ENCODE assay signal across 34 cellular contexts in the genomic region with DNA sequence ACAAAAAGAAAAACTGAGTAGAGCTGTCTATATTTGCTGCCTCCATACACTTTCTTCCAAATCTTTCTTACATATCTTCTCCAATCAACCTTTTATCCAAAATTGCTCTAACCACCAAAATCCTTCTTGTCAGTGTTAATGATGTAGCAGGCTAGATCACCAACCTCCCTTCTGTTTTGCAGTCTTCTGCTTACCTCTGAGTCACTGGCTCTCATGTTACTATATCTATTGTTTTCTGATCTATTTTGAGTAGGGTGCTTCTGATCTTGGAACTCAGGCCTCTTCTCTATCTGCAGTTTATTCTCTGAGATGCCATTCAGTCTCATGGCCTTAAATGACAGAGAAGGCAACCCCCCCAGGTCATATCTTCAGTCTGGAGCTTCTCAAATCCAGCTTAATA. TPM values are rescaled to one million over a fixed set of nuclear protein-coding genes. Genes with fewer than 3 reads are reported as not detected.
DNase-seq lines count a peak whose midpoint lies in the region; ATAC-seq, FAIRE-seq and TF ChIP-seq lines count a peak whose summit lies in the region.
"Had no signal": no experiment of that assay in that cellular context is flagged by ENCODE, and none has a peak within 500 bp of the region (broad histone marks: within the 10 kb centered on the region; RNA-seq: fewer than 3 reads in every experiment).

No MANE protein-coding gene starts in this region.

- in situ Hi-C loops in GM23248 (cut with MboI), result no loop called here

- CTCF ChIA-PET in Caco-2 (lab: Charles Lee), result no interaction called here

- no peak overlapping the region for H3K23ac ChIP-seq in trophoblast cell (ENCODE audit: low read length)

- peak; percentile 9 for FAIRE-seq in astrocyte (lab: Jason Lieb, UNC)
- FAIRE-seq: G401.6, HTR-8/SVneo had no signal

- no peak overlapping the region for H3K4me3 ChIP-seq in GM23248
- no peak overlapping the region for H3K4me3 ChIP-seq in astrocyte (ENCODE audit: insufficient read depth, low read depth, low read length)
- H3K4me3 ChIP-seq in fibroblast of villous mesenchyme (ENCODE audit: low read depth, low read length), result no peak overlapping the region
- no peak overlapping the region for H3K4me3 ChIP-seq in Caco-2 (ENCODE audit: low read depth, low read length)
- H3K4me3 ChIP-seq in trophoblast cell (ENCODE audit: low read depth, low read length), result no peak overlapping the region
- H3K4me3 ChIP-seq in colonic mucosa, result no peak overlapping the region
- H3K4me3 ChIP-seq: BLaER1, gastroesophageal sphincter, HAP-1, hepatocyte had no signal

- H2BK12ac ChIP-seq in trophoblast cell (ENCODE audit: low read length), result no peak overlapping the region

- H3K9me3 Mint-ChIP-seq in astrocyte (ENCODE audit: unreplicated experiment) (no peaks in the 10 kb centered on the region), Caco-2 (ENCODE audit: unreplicated experiment) (peaks cover 14% of the 10 kb centered on the region)
- H3K9me3 Mint-ChIP-seq: activated CD4-positive, alpha-beta T cell treated with anti-CD3 and anti-CD28 coated beads, Interleukin-2, amount 10 ng/mL, durations not matched to agents 24 days and 14 days; activated naive CD8-positive, alpha-beta T cell treated with anti-CD3 and anti-CD28 coated beads, Interleukin-2, amount 10 ng/mL, durations not matched to agents 7 days and 5 days had no signal

- 0 out of 2 replicates have a peak, but pooled peaks cover 4% of the 10 kb centered on the region for H3K4me1 ChIP-seq in GM23248 (ENCODE audit: insufficient read depth)
- no peaks in the 10 kb centered on the region for H3K4me1 ChIP-seq in astrocyte (ENCODE audit: insufficient read depth, low read length)
- peaks cover 41% of the 10 kb centered on the region for H3K4me1 ChIP-seq in Caco-2
- H3K4me1 ChIP-seq in trophoblast cell (ENCODE audit: control insufficient read depth in 1 of 2, insufficient read depth in 2 of 2, low read length in 2 of 2), result no peaks in the 10 kb centered on the region
- H3K4me1 ChIP-seq in colonic mucosa, result no peaks in the 10 kb centered on the region
- H3K4me1 ChIP-seq: BLaER1, gastroesophageal sphincter, HAP-1 had no signal

- no peak for TF ChIP-seq CTCF in astrocyte (IDR thresholded peaks at IDR 0.05; ENCODE audit: insufficient read depth, low read depth, low read length)
- TF ChIP-seq CTCF in fibroblast of villous mesenchyme (IDR thresholded peaks at IDR 0.05; ENCODE audit: insufficient read depth, low read depth, low read length), result no peak
- TF ChIP-seq CTCF in Caco-2 (IDR thresholded peaks at IDR 0.05; ENCODE audit: insufficient read depth in 1 of 2, low read depth in 1 of 2, low read length in 1 of 2, severe bottlenecking in 1 of 2, unreplicated experiment in 1 of 2), result no peak
- TF ChIP-seq CTCF in colonic mucosa (IDR thresholded peaks at IDR 0.05), result no peak

- H3K4me3 Mint-ChIP-seq in astrocyte (ENCODE audit: unreplicated experiment) (no peak overlapping the region), Caco-2 (ENCODE audit: unreplicated experiment) (no peak overlapping the region)
- H3K4me3 Mint-ChIP-seq: activated CD4-positive, alpha-beta T cell treated with anti-CD3 and anti-CD28 coated beads, Interleukin-2, amount 10 ng/mL, durations not matched to agents 24 days and 14 days; activated naive CD8-positive, alpha-beta T cell treated with anti-CD3 and anti-CD28 coated beads, Interleukin-2, amount 10 ng/mL, durations not matched to agents 7 days and 5 days; naive B cell had no signal

- no peaks in the 10 kb centered on the region for H4K20me1 ChIP-seq in GM23248 (ENCODE audit: insufficient read depth)
- H4K20me1 ChIP-seq in astrocyte (ENCODE audit: insufficient read depth, low read length), result no peaks in the 10 kb centered on the region
- H4K20me1 ChIP-seq: BLaER1 had no signal

- BruUV-seq in Caco-2 (replicated peaks; lab: Mats Ljungman, UMichigan), result no TSS peak

- H4K91ac ChIP-seq in trophoblast cell (ENCODE audit: low read depth, low read length), result no peak overlapping the region

- no peak overlapping the region for H3K27ac Mint-ChIP-seq in astrocyte (ENCODE audit: unreplicated experiment)
- no peak overlapping the region for H3K27ac Mint-ChIP-seq in Caco-2 (ENCODE audit: unreplicated experiment)
- H3K27ac Mint-ChIP-seq: activated CD4-positive, alpha-beta T cell treated with anti-CD3 and anti-CD28 coated beads, Interleukin-2, amount 10 ng/mL, durations not matched to agents 24 days and 14 days; activated naive CD8-positive, alpha-beta T cell treated with anti-CD3 and anti-CD28 coated beads, Interleukin-2, amount 10 ng/mL, durations not matched to agents 7 days and 5 days; naive B cell; progenitor cell of endocrine pancreas had no signal

- no peaks in the 10 kb centered on the region for H3K27me3 ChIP-seq in GM23248 (replicated peaks; ENCODE audit: insufficient read depth)
- no peaks in the 10 kb centered on the region for H3K27me3 ChIP-seq in astrocyte (ENCODE audit: insufficient read depth, low read length)
- no peaks in the 10 kb centered on the region for H3K27me3 ChIP-seq in Caco-2 (replicated peaks; ENCODE audit: control insufficient read depth, insufficient read depth, low read length)
- H3K27me3 ChIP-seq in trophoblast cell (ENCODE audit: insufficient read depth, low read length), result no peaks in the 10 kb centered on the region
- H3K27me3 ChIP-seq in colonic mucosa, result no peaks in the 10 kb centered on the region
- H3K27me3 ChIP-seq: BLaER1, gastroesophageal sphincter, hepatocyte, neutrophil had no signal

- H3K4ac ChIP-seq in trophoblast cell (ENCODE audit: low read depth, low read length), result no peak overlapping the region

- no peak overlapping the region for H4K8ac ChIP-seq in trophoblast cell (ENCODE audit: low read depth, low read length)

- H2BK5ac ChIP-seq in trophoblast cell (ENCODE audit: low read depth, low read length, poor library complexity), result no peak overlapping the region

- no peaks in the 10 kb centered on the region for H3K9me2 ChIP-seq in GM23248 (ENCODE audit: insufficient read depth)

- ATAC-seq in GM18870 (IDR thresholded peaks at IDR 0.05; ENCODE audit: unreplicated experiment), result no peak
- ATAC-seq: gastroesophageal sphincter had no signal

- H3K27me3 Mint-ChIP-seq in astrocyte (ENCODE audit: low read depth, unreplicated experiment) (no peaks in the 10 kb centered on the region), Caco-2 (ENCODE audit: insufficient read depth, unreplicated experiment) (no peaks in the 10 kb centered on the region)
- H3K27me3 Mint-ChIP-seq: activated naive CD8-positive, alpha-beta T cell treated with anti-CD3 and anti-CD28 coated beads, Interleukin-2, amount 10 ng/mL, durations not matched to agents 7 days and 5 days; naive B cell; progenitor cell of endocrine pancreas had no signal

- no peak overlapping the region for H3K9ac ChIP-seq in GM23248
- H3K9ac ChIP-seq in astrocyte (ENCODE audit: low read length), result no peak overlapping the region
- H3K9ac ChIP-seq in trophoblast cell (ENCODE audit: low read length), result no peak overlapping the region
- no peak overlapping the region for H3K9ac ChIP-seq in colonic mucosa (ENCODE audit: low read depth in 2 of 2, low read length in 2 of 2)
- H3K9ac ChIP-seq: BLaER1 had no signal

- no peak overlapping the region for H3K14ac ChIP-seq in trophoblast cell (ENCODE audit: low read length)

- H3K36me3 Mint-ChIP-seq in astrocyte (ENCODE audit: low read depth, unreplicated experiment) (no peaks in the 10 kb centered on the region), Caco-2 (ENCODE audit: insufficient read depth, unreplicated experiment) (no peaks in the 10 kb centered on the region)
- H3K36me3 Mint-ChIP-seq: activated naive CD8-positive, alpha-beta T cell treated with anti-CD3 and anti-CD28 coated beads, Interleukin-2, amount 10 ng/mL, durations not matched to agents 7 days and 5 days; naive B cell had no signal

- H2AFZ ChIP-seq in GM23248 (no peak overlapping the region), astrocyte (ENCODE audit: low read depth, low read length) (no peak overlapping the region), trophoblast cell (ENCODE audit: insufficient read depth, low read length, poor library complexity) (no peak overlapping the region)
- H2AFZ ChIP-seq: hepatocyte had no signal

- H3K4me1 Mint-ChIP-seq in astrocyte (ENCODE audit: low read depth, unreplicated experiment) (no peaks in the 10 kb centered on the region), Caco-2 (ENCODE audit: low read depth, unreplicated experiment) (peaks cover 16% of the 10 kb centered on the region)
- H3K4me1 Mint-ChIP-seq: activated CD4-positive, alpha-beta T cell treated with anti-CD3 and anti-CD28 coated beads, Interleukin-2, amount 10 ng/mL, durations not matched to agents 24 days and 14 days; activated naive CD8-positive, alpha-beta T cell treated with anti-CD3 and anti-CD28 coated beads, Interleukin-2, amount 10 ng/mL, durations not matched to agents 7 days and 5 days; naive B cell had no signal

- H3F3A ChIP-seq in GM23248 (ENCODE audit: insufficient read depth), result no peaks in the 10 kb centered on the region

- no peak overlapping the region for H4K12ac ChIP-seq in trophoblast cell (ENCODE audit: low read depth, low read length)

- H3K79me2 ChIP-seq in GM23248 (ENCODE audit: insufficient read depth), result no peaks in the 10 kb centered on the region
- H3K79me2 ChIP-seq in astrocyte (ENCODE audit: insufficient read depth, low read length), result no peaks in the 10 kb centered on the region
- no peaks in the 10 kb centered on the region for H3K79me2 ChIP-seq in trophoblast cell (ENCODE audit: control insufficient read depth, insufficient read depth, low read length, poor library complexity)
- H3K79me2 ChIP-seq: hepatocyte had no signal

- no peak overlapping the region for H2AK5ac ChIP-seq in trophoblast cell (ENCODE audit: low read length)

- H3K27ac ChIP-seq in GM23248, result no peak overlapping the region
- no peak overlapping the region for H3K27ac ChIP-seq in astrocyte (ENCODE audit: low read depth, low read length)
- H3K27ac ChIP-seq in trophoblast cell (ENCODE audit: low read depth, low read length), result no peak overlapping the region
- no peak overlapping the region for H3K27ac ChIP-seq in colonic mucosa
- H3K27ac ChIP-seq: BLaER1, gastroesophageal sphincter, hepatocyte, neutrophil, VCaP had no signal

- H2BK120ac ChIP-seq in trophoblast cell (ENCODE audit: insufficient read depth, low read length, poor library complexity), result no peak overlapping the region

- H3K36me3 ChIP-seq in GM23248 (ENCODE audit: low read depth) (no peaks in the 10 kb centered on the region), astrocyte (ENCODE audit: insufficient read depth, low read length) (no peaks in the 10 kb centered on the region), Caco-2 (ENCODE audit: control insufficient read depth, insufficient read depth, low read length) (no peaks in the 10 kb centered on the region), trophoblast cell (ENCODE audit: control insufficient read depth in 1 of 2, insufficient read depth in 2 of 2, low read length in 2 of 2) (no peaks in the 10 kb centered on the region), colonic mucosa (no peaks in the 10 kb centered on the region)
- H3K36me3 ChIP-seq: BLaER1, gastroesophageal sphincter, HAP-1, neutrophil had no signal

- H3K4me2 ChIP-seq in GM23248 (ENCODE audit: unreplicated experiment) (no peak overlapping the region), astrocyte (ENCODE audit: low read length) (no peak overlapping the region), trophoblast cell (ENCODE audit: low read length) (no peak overlapping the region)
- H3K4me2 ChIP-seq: BLaER1, hepatocyte had no signal

- no peak overlapping the region for H3K18ac ChIP-seq in trophoblast cell (ENCODE audit: low read length)

- H3K9me3 ChIP-seq in GM23248 (ENCODE audit: low read depth) (no peaks in the 10 kb centered on the region), astrocyte (ENCODE audit: insufficient read depth, low read depth, low read length) (no peaks in the 10 kb centered on the region), Caco-2 (peaks cover 3% of the 10 kb centered on the region; the same call in 1 of the 2 replicates), trophoblast cell (ENCODE audit: insufficient read depth, low read depth, low read length) (no peaks in the 10 kb centered on the region), colonic mucosa (no peaks in the 10 kb centered on the region)
- H3K9me3 ChIP-seq: gastroesophageal sphincter, HAP-1, neutrophil had no signal

- no peaks in the 10 kb centered on the region for H3K79me1 ChIP-seq in trophoblast cell (ENCODE audit: low read length)

- intact Hi-C loops in Caco-2 (cut with micrococcal nuclease; ENCODE audit: unreplicated experiment), result loop anchor here (1.0 kb wide), 2 partner anchors 29 to 50 kb away; no protein-coding TSS in a partner anchor
- intact Hi-C loops in colonic mucosa (cut with DNase I), result no loop called here

- peak; percentile 18 for DNase-seq in GM23248
- DNase-seq in NCI-H146 (lab: John Stamatoyannopoulos, UW), result peak; percentile 31
- peak; percentile 27 for DNase-seq in astrocyte (ENCODE audit: low read depth)
- peak; percentile 10 for DNase-seq in fibroblast of villous mesenchyme (ENCODE audit: low read depth)
- DNase-seq in Caco-2, result no peak
- DNase-seq in trophoblast cell, result no peak
- no peak for DNase-seq in colonic mucosa
- DNase-seq: activated CD4-positive, alpha-beta T cell treated with anti-CD3 and anti-CD28 coated beads, Interleukin-2, amount 10 ng/mL, durations not matched to agents 24 days and 14 days; activated gamma-delta T cell; activated naive CD8-positive, alpha-beta T cell treated with anti-CD3 and anti-CD28 coated beads, Interleukin-2, amount 10 ng/mL, durations not matched to agents 7 days and 5 days; activated T-cell treated with anti-CD3 and anti-CD28 coated beads, Interleukin-2, amount 50 U/mL, for 1 hour; effector CD8-positive, alpha-beta T cell; erythroblast; KG1; mesenchymal stem cell; naive B cell; NCI-H187; NCI-H345; NCI-H774; stimulated activated naive CD4-positive, alpha-beta T cell treated with Interleukin-2 at 50 U/mL for 16 hours had no signal

- POLR2A ChIA-PET in Caco-2 (lab: Charles Lee), result no interaction called here

RNA-seq across cellular contexts. Expression of a gene that starts 26.3 kb away (rescaled TPM):
- total RNA-seq in GM23248 (2014; rRNA removed; shearing (Covaris generic)), result not detected in 2 replicates
- polyA plus RNA-seq in GM23248 (2016; fragmentation: Nextera tagmentation; extraction: Ambion mirVana), result not detected in 2 replicates
- total RNA-seq in astrocyte (not detected in 2 replicates), fibroblast of villous mesenchyme (0.32 TPM in 1 of 2 replicates, not detected in the other), Caco-2 (2022) (0.57 and 1.1 TPM in 2 replicates), colonic mucosa (under 1 TPM in 1 of 2 donors, not detected in 1; 0.15 TPM)
- polyA plus RNA-seq in trophoblast cell (2013), result 0.03 and 0.04 TPM in 2 replicates
- total RNA-seq: activated CD4-positive, alpha-beta T cell treated with anti-CD3 and anti-CD28 coated beads, Interleukin-2, amount 10 ng/mL, durations not matched to agents 24 days and 14 days; activated CD8-positive, alpha-beta memory T cell treated with anti-CD3 and anti-CD28 coated beads for 36 hours; activated naive CD8-positive, alpha-beta T cell treated with anti-CD3 and anti-CD28 coated beads, Interleukin-2, amount 10 ng/mL, durations not matched to agents 7 days and 5 days; chondrocyte; progenitor cell of endocrine pancreas; T-helper 2 cell treated with Interferon-gamma antibody and Interleukin-4, amounts not matched to agents 100 ng/mL and 5 ng/mL, for 36 hours; temporal lobe had no signal

RNA-seq across cellular contexts. Expression of a gene that starts 53.9 kb away (rescaled TPM):
- not detected in 2 replicates for total RNA-seq in GM23248 (2014; rRNA removed; shearing (Covaris generic))
- polyA plus RNA-seq in GM23248 (2016; fragmentation: Nextera tagmentation; extraction: Ambion mirVana), result not detected in 2 replicates
- total RNA-seq in astrocyte, result not detected in 2 replicates
- total RNA-seq in fibroblast of villous mesenchyme, result not detected in 2 replicates
- total RNA-seq in Caco-2 (2022), result not detected in 2 replicates
- polyA plus RNA-seq in trophoblast cell (2013), result not detected in 2 replicates
- total RNA-seq in colonic mucosa, result not detected
- total RNA-seq: activated CD4-positive, alpha-beta T cell treated with anti-CD3 and anti-CD28 coated beads, Interleukin-2, amount 10 ng/mL, durations not matched to agents 24 days and 14 days; activated CD8-positive, alpha-beta memory T cell treated with anti-CD3 and anti-CD28 coated beads for 36 hours; activated naive CD8-positive, alpha-beta T cell treated with anti-CD3 and anti-CD28 coated beads, Interleukin-2, amount 10 ng/mL, durations not matched to agents 7 days and 5 days; chondrocyte; progenitor cell of endocrine pancreas; T-helper 2 cell treated with Interferon-gamma antibody and Interleukin-4, amounts not matched to agents 100 ng/mL and 5 ng/mL, for 36 hours; temporal lobe had no signal
- polyA plus RNA-seq: hepatocyte had no signal

Comparison
In these comparisons a context has a peak if more than half of its experiments do, and no peak if none do; other contexts are left out.
1. DNase-seq: peak in GM23248 (single experiment), NCI-H146 (single experiment), astrocyte (single experiment) and fibroblast of villous mesenchyme (single experiment); none in Caco-2 (0 of 2), trophoblast cell (0 of 2) and colonic mucosa (single experiment).